Comparison of ENCODE assay signal across 1 cellular context in the genomic region with DNA sequence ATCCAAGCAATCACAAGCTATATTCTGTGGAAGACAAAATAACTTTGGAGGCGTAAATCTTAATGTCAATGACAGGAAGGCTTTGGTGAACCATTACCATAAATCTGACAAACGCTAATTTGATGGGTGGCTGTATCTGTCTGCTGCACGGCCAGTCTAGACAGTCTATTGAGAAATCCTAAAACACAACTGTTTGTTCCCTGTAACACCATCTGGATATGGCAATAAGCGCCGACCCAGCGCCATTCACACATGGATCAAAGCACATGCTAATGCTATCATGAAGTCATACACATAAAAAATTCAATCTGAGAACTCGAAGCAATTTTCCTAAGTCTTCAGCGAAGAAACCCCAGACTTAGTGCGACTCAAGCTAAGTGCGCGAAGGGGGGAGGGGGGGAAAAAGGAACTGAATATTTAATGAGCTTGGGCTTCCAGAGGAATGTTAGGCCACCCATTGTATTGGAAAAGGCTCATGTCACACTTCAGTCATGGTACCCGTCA.
TF ChIP-seq lines count a peak whose summit lies in the region.

No MANE protein-coding gene starts in this region.

TF ChIP-seq in GM23338, 12 proteins besides CTCF, POLR2A, EP300 and RAD21 (continued from another document):
- TF ChIP-seq, protein P1, sequence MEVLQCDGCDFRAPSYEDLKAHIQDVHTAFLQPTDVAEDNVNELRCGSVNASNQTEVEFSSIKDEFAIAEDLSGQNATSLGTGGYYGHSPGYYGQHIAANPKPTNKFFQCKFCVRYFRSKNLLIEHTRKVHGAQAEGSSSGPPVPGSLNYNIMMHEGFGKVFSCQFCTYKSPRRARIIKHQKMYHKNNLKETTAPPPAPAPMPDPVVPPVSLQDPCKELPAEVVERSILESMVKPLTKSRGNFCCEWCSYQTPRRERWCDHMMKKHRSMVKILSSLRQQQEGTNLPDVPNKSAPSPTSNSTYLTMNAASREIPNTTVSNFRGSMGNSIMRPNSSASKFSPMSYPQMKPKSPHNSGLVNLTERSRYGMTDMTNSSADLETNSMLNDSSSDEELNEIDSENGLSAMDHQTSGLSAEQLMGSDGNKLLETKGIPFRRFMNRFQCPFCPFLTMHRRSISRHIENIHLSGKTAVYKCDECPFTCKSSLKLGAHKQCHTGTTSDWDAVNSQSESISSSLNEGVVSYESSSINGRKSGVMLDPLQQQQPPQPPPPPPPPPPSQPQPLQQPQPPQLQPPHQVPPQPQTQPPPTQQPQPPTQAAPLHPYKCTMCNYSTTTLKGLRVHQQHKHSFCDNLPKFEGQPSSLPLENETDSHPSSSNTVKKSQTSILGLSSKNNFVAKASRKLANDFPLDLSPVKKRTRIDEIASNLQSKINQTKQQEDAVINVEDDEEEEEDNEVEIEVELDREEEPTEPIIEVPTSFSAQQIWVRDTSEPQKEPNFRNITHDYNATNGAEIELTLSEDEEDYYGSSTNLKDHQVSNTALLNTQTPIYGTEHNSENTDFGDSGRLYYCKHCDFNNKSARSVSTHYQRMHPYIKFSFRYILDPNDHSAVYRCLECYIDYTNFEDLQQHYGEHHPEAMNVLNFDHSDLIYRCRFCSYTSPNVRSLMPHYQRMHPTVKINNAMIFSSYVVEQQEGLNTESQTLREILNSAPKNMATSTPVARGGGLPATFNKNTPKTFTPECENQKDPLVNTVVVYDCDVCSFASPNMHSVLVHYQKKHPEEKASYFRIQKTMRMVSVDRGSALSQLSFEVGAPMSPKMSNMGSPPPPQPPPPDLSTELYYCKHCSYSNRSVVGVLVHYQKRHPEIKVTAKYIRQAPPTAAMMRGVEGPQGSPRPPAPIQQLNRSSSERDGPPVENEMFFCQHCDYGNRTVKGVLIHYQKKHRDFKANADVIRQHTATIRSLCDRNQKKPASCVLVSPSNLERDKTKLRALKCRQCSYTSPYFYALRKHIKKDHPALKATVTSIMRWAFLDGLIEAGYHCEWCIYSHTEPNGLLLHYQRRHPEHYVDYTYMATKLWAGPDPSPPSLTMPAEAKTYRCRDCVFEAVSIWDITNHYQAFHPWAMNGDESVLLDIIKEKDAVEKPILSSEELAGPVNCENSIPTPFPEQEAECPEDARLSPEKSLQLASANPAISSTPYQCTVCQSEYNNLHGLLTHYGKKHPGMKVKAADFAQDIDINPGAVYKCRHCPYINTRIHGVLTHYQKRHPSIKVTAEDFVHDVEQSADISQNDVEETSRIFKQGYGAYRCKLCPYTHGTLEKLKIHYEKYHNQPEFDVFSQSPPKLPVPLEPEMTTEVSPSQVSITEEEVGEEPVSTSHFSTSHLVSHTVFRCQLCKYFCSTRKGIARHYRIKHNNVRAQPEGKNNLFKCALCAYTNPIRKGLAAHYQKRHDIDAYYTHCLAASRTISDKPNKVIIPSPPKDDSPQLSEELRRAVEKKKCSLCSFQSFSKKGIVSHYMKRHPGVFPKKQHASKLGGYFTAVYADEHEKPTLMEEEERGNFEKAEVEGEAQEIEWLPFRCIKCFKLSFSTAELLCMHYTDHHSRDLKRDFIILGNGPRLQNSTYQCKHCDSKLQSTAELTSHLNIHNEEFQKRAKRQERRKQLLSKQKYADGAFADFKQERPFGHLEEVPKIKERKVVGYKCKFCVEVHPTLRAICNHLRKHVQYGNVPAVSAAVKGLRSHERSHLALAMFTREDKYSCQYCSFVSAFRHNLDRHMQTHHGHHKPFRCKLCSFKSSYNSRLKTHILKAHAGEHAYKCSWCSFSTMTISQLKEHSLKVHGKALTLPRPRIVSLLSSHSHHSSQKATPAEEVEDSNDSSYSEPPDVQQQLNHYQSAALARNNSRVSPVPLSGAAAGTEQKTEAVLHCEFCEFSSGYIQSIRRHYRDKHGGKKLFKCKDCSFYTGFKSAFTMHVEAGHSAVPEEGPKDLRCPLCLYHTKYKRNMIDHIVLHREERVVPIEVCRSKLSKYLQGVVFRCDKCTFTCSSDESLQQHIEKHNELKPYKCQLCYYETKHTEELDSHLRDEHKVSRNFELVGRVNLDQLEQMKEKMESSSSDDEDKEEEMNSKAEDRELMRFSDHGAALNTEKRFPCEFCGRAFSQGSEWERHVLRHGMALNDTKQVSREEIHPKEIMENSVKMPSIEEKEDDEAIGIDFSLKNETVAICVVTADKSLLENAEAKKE (CRISPR knock-in tag; IDR thresholded peaks at IDR 0.05), result no peak
- TF ChIP-seq POLR2AphosphoS5 (IDR thresholded peaks at IDR 0.05; ENCODE audit: low read depth) (no peak), ZNF114 (CRISPR knock-in tag; IDR thresholded peaks at IDR 0.05) (no peak), NANOG (IDR thresholded peaks at IDR 0.05; ENCODE audit: borderline replicate concordance) (no peak), EZH2phosphoT487 (IDR thresholded peaks at IDR 0.05; ENCODE audit: unreplicated experiment) (no peak), CREB1 (CRISPR knock-in tag; IDR thresholded peaks at IDR 0.05; ENCODE audit: low read depth) (no peak), ZNF331 (CRISPR knock-in tag; IDR thresholded peaks at IDR 0.05; ENCODE audit: low read depth) (no peak), EZH2 (IDR thresholded peaks at IDR 0.05; ENCODE audit: low read depth, unreplicated experiment) (no peak)
- TF ChIP-seq, protein P2, sequence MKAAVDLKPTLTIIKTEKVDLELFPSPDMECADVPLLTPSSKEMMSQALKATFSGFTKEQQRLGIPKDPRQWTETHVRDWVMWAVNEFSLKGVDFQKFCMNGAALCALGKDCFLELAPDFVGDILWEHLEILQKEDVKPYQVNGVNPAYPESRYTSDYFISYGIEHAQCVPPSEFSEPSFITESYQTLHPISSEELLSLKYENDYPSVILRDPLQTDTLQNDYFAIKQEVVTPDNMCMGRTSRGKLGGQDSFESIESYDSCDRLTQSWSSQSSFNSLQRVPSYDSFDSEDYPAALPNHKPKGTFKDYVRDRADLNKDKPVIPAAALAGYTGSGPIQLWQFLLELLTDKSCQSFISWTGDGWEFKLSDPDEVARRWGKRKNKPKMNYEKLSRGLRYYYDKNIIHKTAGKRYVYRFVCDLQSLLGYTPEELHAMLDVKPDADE (IDR thresholded peaks at IDR 0.05), result no peak
- TF ChIP-seq, protein P3, sequence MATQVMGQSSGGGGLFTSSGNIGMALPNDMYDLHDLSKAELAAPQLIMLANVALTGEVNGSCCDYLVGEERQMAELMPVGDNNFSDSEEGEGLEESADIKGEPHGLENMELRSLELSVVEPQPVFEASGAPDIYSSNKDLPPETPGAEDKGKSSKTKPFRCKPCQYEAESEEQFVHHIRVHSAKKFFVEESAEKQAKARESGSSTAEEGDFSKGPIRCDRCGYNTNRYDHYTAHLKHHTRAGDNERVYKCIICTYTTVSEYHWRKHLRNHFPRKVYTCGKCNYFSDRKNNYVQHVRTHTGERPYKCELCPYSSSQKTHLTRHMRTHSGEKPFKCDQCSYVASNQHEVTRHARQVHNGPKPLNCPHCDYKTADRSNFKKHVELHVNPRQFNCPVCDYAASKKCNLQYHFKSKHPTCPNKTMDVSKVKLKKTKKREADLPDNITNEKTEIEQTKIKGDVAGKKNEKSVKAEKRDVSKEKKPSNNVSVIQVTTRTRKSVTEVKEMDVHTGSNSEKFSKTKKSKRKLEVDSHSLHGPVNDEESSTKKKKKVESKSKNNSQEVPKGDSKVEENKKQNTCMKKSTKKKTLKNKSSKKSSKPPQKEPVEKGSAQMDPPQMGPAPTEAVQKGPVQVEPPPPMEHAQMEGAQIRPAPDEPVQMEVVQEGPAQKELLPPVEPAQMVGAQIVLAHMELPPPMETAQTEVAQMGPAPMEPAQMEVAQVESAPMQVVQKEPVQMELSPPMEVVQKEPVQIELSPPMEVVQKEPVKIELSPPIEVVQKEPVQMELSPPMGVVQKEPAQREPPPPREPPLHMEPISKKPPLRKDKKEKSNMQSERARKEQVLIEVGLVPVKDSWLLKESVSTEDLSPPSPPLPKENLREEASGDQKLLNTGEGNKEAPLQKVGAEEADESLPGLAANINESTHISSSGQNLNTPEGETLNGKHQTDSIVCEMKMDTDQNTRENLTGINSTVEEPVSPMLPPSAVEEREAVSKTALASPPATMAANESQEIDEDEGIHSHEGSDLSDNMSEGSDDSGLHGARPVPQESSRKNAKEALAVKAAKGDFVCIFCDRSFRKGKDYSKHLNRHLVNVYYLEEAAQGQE (IDR thresholded peaks at IDR 0.05; ENCODE audit: unreplicated experiment), result no peak
